ENCODE assay signal across 23 cellular contexts in the genomic region with DNA sequence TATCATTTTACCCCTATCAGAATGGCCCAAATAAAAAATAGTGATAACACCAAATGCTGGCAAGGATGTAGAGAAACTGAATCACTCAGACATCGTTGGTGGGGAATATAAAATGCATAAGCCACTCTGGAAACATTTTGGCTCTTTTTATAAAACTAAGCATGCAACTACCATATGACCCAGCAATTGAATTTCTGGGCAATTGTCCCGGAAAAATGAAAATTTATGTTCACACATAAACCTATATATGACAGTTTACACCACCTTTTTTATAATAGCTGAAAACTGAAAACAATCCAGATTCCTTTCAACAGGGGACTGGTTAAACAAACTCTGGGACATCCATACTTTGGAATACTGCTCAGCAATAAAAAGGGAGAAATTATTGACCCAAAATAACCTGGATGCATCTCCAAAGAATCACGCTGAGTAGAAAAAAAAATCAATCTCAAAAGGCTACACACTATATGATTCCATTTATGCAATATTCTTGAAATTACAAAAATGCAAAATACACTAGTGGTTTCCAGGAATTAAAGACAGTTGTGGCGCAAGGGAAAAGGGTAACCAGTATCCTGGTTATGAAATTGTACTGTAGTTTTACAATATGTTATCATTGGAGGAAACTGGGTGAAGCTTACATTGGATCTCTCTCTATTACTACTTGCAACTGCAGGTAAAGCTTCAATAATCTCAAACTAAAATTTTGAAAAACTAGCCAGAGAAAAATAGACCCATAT.
"Had no signal": no experiment of that assay in that cellular context is flagged by ENCODE, and none has a peak within 500 bp of the region (broad histone marks: within the 10 kb centered on the region; RNA-seq: fewer than 3 reads in every experiment).

No MANE protein-coding gene starts in this region.

- ATAC-seq: activated CD8-positive, alpha-beta memory T cell treated with anti-CD3 and anti-CD28 coated beads, Interleukin-2, amount 10 ng/mL, durations not matched to agents 7 days and 5 days; activated naive CD4-positive, alpha-beta T cell treated with anti-CD3 and anti-CD28 coated beads, Interleukin-2, amount 50 U/mL, for 72 hours; activated naive CD8-positive, alpha-beta T cell treated with anti-CD3 and anti-CD28 coated beads, Interleukin-2, amount 50 U/mL, for 24 hours; activated T-cell treated with anti-CD3 and anti-CD28 coated beads, Interleukin-2, amount 50 U/mL, for 4 hours; body of pancreas; WTC11 had no signal

- DNase-seq: activated CD4-positive, alpha-beta T cell treated with anti-CD3 and anti-CD28 coated beads for 1 hour; activated CD4-positive, alpha-beta T cell treated with anti-CD3 and anti-CD28 coated beads, Interleukin-2, amount 10 ng/mL, durations not matched to agents 24 days and 14 days; activated CD4-positive, alpha-beta T cell treated with anti-CD3 and anti-CD28 coated beads, Interleukin-2, amount 50 U/mL, for 48 hours; activated CD8-positive, alpha-beta memory T cell treated with anti-CD3 and anti-CD28 coated beads, Interleukin-2, amount 10 ng/mL, durations not matched to agents 7 days and 5 days; activated effector memory CD4-positive, alpha-beta T cell treated with anti-CD3 and anti-CD28 coated beads, Interleukin-2, amount 50 U/mL, for 16 hours; activated naive CD4-positive, alpha-beta T cell treated with Interleukin-2 at 50 U/mL for 16 hours; activated naive CD8-positive, alpha-beta T cell treated with anti-CD3 and anti-CD28 coated beads, Interleukin-2, amount 50 U/mL, for 24 hours; activated T-cell treated with anti-CD3 and anti-CD28 coated beads, Interleukin-2, amount 50 U/mL, for 4 hours; amniotic stem cell; body of pancreas; Kasumi-1; KBM-7; NCI-H1105 treated with DMSO at 0.1 percent for 48 hours; NCI-H1436 treated with DMSO at 0.1 percent for 48 hours; NCI-H187; NCI-H2081; NCI-H524; SIG-M5; SW 1271 had no signal

- H3K4me3 ChIP-seq: ascending aorta, body of pancreas, SK-N-MC had no signal
